Comparison of ENCODE assay signal across 19 cellular contexts in the genomic region with DNA sequence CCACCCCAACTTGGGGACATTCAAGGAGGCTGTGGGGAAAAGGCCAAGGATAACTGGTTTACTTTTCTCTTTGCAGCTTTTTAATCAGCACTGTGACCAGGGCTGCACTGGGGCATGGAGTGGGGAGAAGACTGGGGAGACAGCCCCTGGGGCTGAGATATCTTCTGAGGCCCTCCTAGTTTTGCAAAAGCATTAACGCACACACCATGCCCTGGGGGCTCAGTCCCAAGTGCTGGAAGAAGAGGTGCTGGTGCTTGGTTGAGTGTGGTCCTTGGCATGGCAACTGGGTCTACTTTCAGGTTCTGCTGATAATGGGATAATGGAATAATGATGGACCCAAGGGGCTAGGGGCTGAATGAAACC. TPM values are rescaled to one million over a fixed set of nuclear protein-coding genes. Genes with fewer than 3 reads are reported as not detected.
"Had no signal": no experiment of that assay in that cellular context is flagged by ENCODE, and none has a peak within 500 bp of the region (broad histone marks: within the 10 kb centered on the region; RNA-seq: fewer than 3 reads in every experiment).

No MANE protein-coding gene starts in this region.

- H3K36me3 ChIP-seq: esophagus squamous epithelium, heart right ventricle, left ventricle myocardium inferior, thoracic aorta had no signal

- H3K9me3 ChIP-seq: body of pancreas, esophagus squamous epithelium, heart right ventricle, left ventricle myocardium inferior, thoracic aorta had no signal

- DNase-seq: esophagus squamous epithelium had no signal

- H3K27ac Mint-ChIP-seq: activated B cell treated with CpG ODN at 0.5 μM for 24 hours; activated CD4-positive, alpha-beta T cell treated with anti-CD3 and anti-CD28 coated beads for 36 hours; activated CD8-positive, alpha-beta memory T cell treated with anti-CD3 and anti-CD28 coated beads, Interleukin-2, amount 10 ng/mL, durations not matched to agents 7 days and 5 days; activated CD8-positive, alpha-beta T cell treated with anti-CD3 and anti-CD28 coated beads, Interleukin-2, amount 10 ng/mL, durations not matched to agents 7 days and 5 days; activated T-helper 2 cell treated with anti-CD3 and anti-CD28 coated beads, Interferon-gamma antibody, Interleukin-2, Interleukin-4, amounts not matched to agents 10 μg/mL and 5 μg/mL and 100 μg/mL, durations not matched to agents 14 hours and 24 hours and 36 hours; nephron progenitor cell; stimulated activated naive CD8-positive, alpha-beta T cell treated with anti-CD3 and anti-CD28 coated beads, Interleukin-15, Interleukin-2, amounts not matched to agents 100 ng/mL and 50 ng/mL, for 24 hours had no signal

- H3K4me3 Mint-ChIP-seq: activated B cell treated with CpG ODN at 0.5 μM for 24 hours; activated CD4-positive, alpha-beta T cell treated with anti-CD3 and anti-CD28 coated beads for 36 hours; activated CD8-positive, alpha-beta memory T cell treated with anti-CD3 and anti-CD28 coated beads, Interleukin-2, amount 10 ng/mL, durations not matched to agents 7 days and 5 days; activated CD8-positive, alpha-beta T cell treated with anti-CD3 and anti-CD28 coated beads, Interleukin-2, amount 10 ng/mL, durations not matched to agents 7 days and 5 days; activated naive CD4-positive, alpha-beta T cell treated with anti-CD3 and anti-CD28 coated beads, Interleukin-2, amount 50 U/mL, for 24 hours; nephron progenitor cell; stimulated activated effector memory CD8-positive, alpha-beta T cell treated with anti-CD3 and anti-CD28 coated beads, Interleukin-12 subunit alpha, Interleukin-12 subunit beta, amount 100 ng/mL, for 72 hours; stimulated activated naive CD8-positive, alpha-beta T cell treated with anti-CD3 and anti-CD28 coated beads, Interleukin-15, Interleukin-2, amounts not matched to agents 100 ng/mL and 50 ng/mL, for 24 hours had no signal

- H3K4me3 ChIP-seq: body of pancreas, esophagus squamous epithelium, heart right ventricle, left ventricle myocardium inferior, lung, thoracic aorta had no signal

- H3K36me3 Mint-ChIP-seq: activated CD8-positive, alpha-beta memory T cell treated with anti-CD3 and anti-CD28 coated beads, Interleukin-2, amount 10 ng/mL, durations not matched to agents 7 days and 5 days; activated naive CD4-positive, alpha-beta T cell treated with anti-CD3 and anti-CD28 coated beads, Interleukin-2, amount 50 U/mL, for 24 hours; stimulated activated effector memory CD8-positive, alpha-beta T cell treated with anti-CD3 and anti-CD28 coated beads, Interleukin-12 subunit alpha, Interleukin-12 subunit beta, amount 100 ng/mL, for 72 hours had no signal

- H3K27me3 Mint-ChIP-seq: activated CD4-positive, alpha-beta T cell treated with anti-CD3 and anti-CD28 coated beads for 36 hours; activated CD8-positive, alpha-beta memory T cell treated with anti-CD3 and anti-CD28 coated beads, Interleukin-2, amount 10 ng/mL, durations not matched to agents 7 days and 5 days; activated naive CD4-positive, alpha-beta T cell treated with anti-CD3 and anti-CD28 coated beads, Interleukin-2, amount 50 U/mL, for 24 hours; stimulated activated naive CD8-positive, alpha-beta T cell treated with anti-CD3 and anti-CD28 coated beads, Interleukin-15, Interleukin-2, amounts not matched to agents 100 ng/mL and 50 ng/mL, for 24 hours had no signal

- H3K27me3 ChIP-seq: body of pancreas, heart right ventricle had no signal

- FAIRE-seq: colon, endometrium had no signal

- H3K9me3 Mint-ChIP-seq: activated B cell treated with CpG ODN at 0.5 μM for 24 hours; activated naive CD4-positive, alpha-beta T cell treated with anti-CD3 and anti-CD28 coated beads, Interleukin-2, amount 50 U/mL, for 24 hours; activated T-helper 2 cell treated with anti-CD3 and anti-CD28 coated beads, Interferon-gamma antibody, Interleukin-2, Interleukin-4, amounts not matched to agents 10 μg/mL and 5 μg/mL and 100 μg/mL, durations not matched to agents 14 hours and 24 hours and 36 hours; nephron progenitor cell; stimulated activated effector memory CD8-positive, alpha-beta T cell treated with anti-CD3 and anti-CD28 coated beads, Interleukin-12 subunit alpha, Interleukin-12 subunit beta, amount 100 ng/mL, for 72 hours; stimulated activated naive CD8-positive, alpha-beta T cell treated with anti-CD3 and anti-CD28 coated beads, Interleukin-15, Interleukin-2, amounts not matched to agents 100 ng/mL and 50 ng/mL, for 24 hours had no signal

- H3K27ac ChIP-seq: body of pancreas, epithelial cell of prostate, esophagus squamous epithelium, heart right ventricle, left ventricle myocardium inferior, thoracic aorta had no signal

- H3K4me1 Mint-ChIP-seq: activated B cell treated with CpG ODN at 0.5 μM for 24 hours; activated naive CD4-positive, alpha-beta T cell treated with anti-CD3 and anti-CD28 coated beads, Interleukin-2, amount 50 U/mL, for 24 hours had no signal

RNA-seq across cellular contexts. Expression of gene ASIC1, which starts 18.4 kb away (rescaled TPM):
- total RNA-seq: activated B cell treated with CpG ODN at 0.5 μM for 24 hours, thoracic aorta had no signal

RNA-seq across cellular contexts. Expression of gene GPD1, which starts 28.0 kb away (rescaled TPM):
- total RNA-seq: glomerular endothelial cell had no signal
